Comparison of ENCODE assay signal across 11 cellular contexts in genomic region chr9:93945400-93946337, GRCh38. TPM values are rescaled to one million over a fixed set of nuclear protein-coding genes. Genes with fewer than 3 reads are reported as not detected.
DNase-seq lines count a peak whose midpoint lies in the region; ATAC-seq, FAIRE-seq and TF ChIP-seq lines count a peak whose summit lies in the region.
"Had no signal": no experiment of that assay in that cellular context is flagged by ENCODE, and none has a peak within 500 bp of the region (broad histone marks: within the 10 kb centered on the region; RNA-seq: fewer than 3 reads in every experiment).

No MANE protein-coding gene starts in this region.

- peak overlapping the region; percentile 34 for H2AFZ ChIP-seq in astrocyte (ENCODE audit: low read depth, low read length)

- 1 to 5% methylated on average over 32 to 50 of the region's 50 CpGs for WGBS in transverse colon (ENCODE audit: low coverage in 1 of 2), 2 donors

- TF ChIP-seq CTCF in astrocyte (IDR thresholded peaks at IDR 0.05; ENCODE audit: insufficient read depth, low read depth, low read length) (no peak), transverse colon (IDR thresholded peaks at IDR 0.05) (no peak)

- FAIRE-seq in astrocyte (lab: Jason Lieb, UNC): no peak

- H3K9ac ChIP-seq in astrocyte (ENCODE audit: low read length): no peak overlapping the region

- H3K4me3 ChIP-seq in astrocyte (ENCODE audit: insufficient read depth, low read depth, low read length) (no peak overlapping the region), transverse colon (peak overlapping the region in 3 of 4 donors; percentile 15 to 42 (median 26))

- peak overlapping the region; percentile 41 for H3K4me2 ChIP-seq in astrocyte (ENCODE audit: low read length)

- DNase-seq in activated naive CD4-positive, alpha-beta T cell treated with anti-CD3 and anti-CD28 coated beads, Interleukin-2, amount 50 U/mL, for 72 hours (ENCODE audit: low spot score in 2 of 2): no peak
- DNase-seq in astrocyte (ENCODE audit: low read depth) (no peak), medulla oblongata (ENCODE audit: extremely low spot score) (peak; percentile 60), transverse colon (no peak), NCI-H446 treated with DMSO at 0.1 percent for 48 hours (lab: John Stamatoyannopoulos, UW) (no peak)
- DNase-seq: DMS79 treated with DMSO at 0.1 percent for 48 hours, HCEC 1CT had no signal

- H3K27me3 ChIP-seq in astrocyte (ENCODE audit: insufficient read depth, low read length) (peaks cover 85% of the 10 kb centered on the region), transverse colon (peaks cover 96% of the 10 kb centered on the region)

- H3K9me3 ChIP-seq in astrocyte (ENCODE audit: insufficient read depth, low read depth, low read length) (peaks cover 13% of the 10 kb centered on the region), transverse colon (no peaks in the 10 kb centered on the region)

- no peak overlapping the region for H3K27ac Mint-ChIP-seq in activated naive CD4-positive, alpha-beta T cell treated with anti-CD3 and anti-CD28 coated beads, Interleukin-2, amount 50 U/mL, for 24 hours
- H3K27ac Mint-ChIP-seq in activated naive CD4-positive, alpha-beta T cell treated with anti-CD3 and anti-CD28 coated beads, Interleukin-2, amount 50 U/mL, for 72 hours: no peak overlapping the region
- peak overlapping the region; percentile 69 for H3K27ac Mint-ChIP-seq in astrocyte (ENCODE audit: unreplicated experiment)

- H4K20me1 ChIP-seq in astrocyte (ENCODE audit: insufficient read depth, low read length): no peaks in the 10 kb centered on the region

- no peak for TF ChIP-seq POLR2A in transverse colon (IDR thresholded peaks at IDR 0.05)

- H3K4me3 Mint-ChIP-seq in activated naive CD4-positive, alpha-beta T cell treated with anti-CD3 and anti-CD28 coated beads, Interleukin-2, amount 50 U/mL, for 24 hours: peak overlapping the region; percentile 60
- peak overlapping the region; percentile 78 for H3K4me3 Mint-ChIP-seq in astrocyte (ENCODE audit: unreplicated experiment)
- H3K4me3 Mint-ChIP-seq: neural crest cell had no signal

- no peak for TF ChIP-seq EP300 in transverse colon (IDR thresholded peaks at IDR 0.05; ENCODE audit: low read depth)

- H3K79me2 ChIP-seq in astrocyte (ENCODE audit: insufficient read depth, low read length): no peaks in the 10 kb centered on the region

- no peak overlapping the region for H3K27ac ChIP-seq in astrocyte (ENCODE audit: low read depth, low read length)
- H3K27ac ChIP-seq in transverse colon: no peak overlapping the region

- intact Hi-C loops in transverse colon (cut with DNase I; ENCODE audit: low total_unique reads): no loop called here

- peaks cover 27% of the 10 kb centered on the region for H3K4me1 Mint-ChIP-seq in activated naive CD4-positive, alpha-beta T cell treated with anti-CD3 and anti-CD28 coated beads, Interleukin-2, amount 50 U/mL, for 24 hours
- peaks cover 3% of the 10 kb centered on the region for H3K4me1 Mint-ChIP-seq in astrocyte (ENCODE audit: low read depth, unreplicated experiment)

- H3K9me3 Mint-ChIP-seq in activated naive CD4-positive, alpha-beta T cell treated with anti-CD3 and anti-CD28 coated beads, Interleukin-2, amount 50 U/mL, for 24 hours: no peaks in the 10 kb centered on the region
- H3K9me3 Mint-ChIP-seq in activated naive CD4-positive, alpha-beta T cell treated with anti-CD3 and anti-CD28 coated beads, Interleukin-2, amount 50 U/mL, for 72 hours: peaks cover 0 to 3% of the 10 kb centered on the region in 2 donors
- peaks cover 13% of the 10 kb centered on the region for H3K9me3 Mint-ChIP-seq in astrocyte (ENCODE audit: unreplicated experiment)
- H3K9me3 Mint-ChIP-seq: neural crest cell had no signal

- H3K36me3 Mint-ChIP-seq in activated naive CD4-positive, alpha-beta T cell treated with anti-CD3 and anti-CD28 coated beads, Interleukin-2, amount 50 U/mL, for 24 hours: no peaks in the 10 kb centered on the region
- H3K36me3 Mint-ChIP-seq in activated naive CD4-positive, alpha-beta T cell treated with anti-CD3 and anti-CD28 coated beads, Interleukin-2, amount 50 U/mL, for 72 hours: peaks cover 3 to 8% of the 10 kb centered on the region in 2 donors
- H3K36me3 Mint-ChIP-seq in astrocyte (ENCODE audit: low read depth, unreplicated experiment): peaks cover 2% of the 10 kb centered on the region

- in situ Hi-C loops in transverse colon (cut with MboI; ENCODE audit: low pct_ligation_motif_present in 1 of 4, low pct_unique_long_range_greater_than_20kb in 1 of 4, low sequenced_read_pairs in 3 of 4): no loop called here

- H3K36me3 ChIP-seq in astrocyte (ENCODE audit: insufficient read depth, low read length) (no peaks in the 10 kb centered on the region), transverse colon (no peaks in the 10 kb centered on the region)

- H3K27me3 Mint-ChIP-seq in activated naive CD4-positive, alpha-beta T cell treated with anti-CD3 and anti-CD28 coated beads, Interleukin-2, amount 50 U/mL, for 24 hours: peaks cover 67% of the 10 kb centered on the region
- peaks cover 90% of the 10 kb centered on the region for H3K27me3 Mint-ChIP-seq in astrocyte (ENCODE audit: low read depth, unreplicated experiment)

- H3K4me1 ChIP-seq in astrocyte (ENCODE audit: insufficient read depth, low read length) (no peaks in the 10 kb centered on the region), transverse colon (peaks cover 6 to 12% (median 8%) of the 10 kb centered on the region in 4 donors)

- no peak for ATAC-seq in activated naive CD4-positive, alpha-beta T cell treated with anti-CD3 and anti-CD28 coated beads, Interleukin-2, amount 50 U/mL, for 72 hours
- ATAC-seq in GM18498 (IDR thresholded peaks at IDR 0.05; ENCODE audit: unreplicated experiment) (no peak), HG03045 (IDR thresholded peaks at IDR 0.05; ENCODE audit: unreplicated experiment) (no peak)

RNA-seq across cellular contexts. Expression of gene BARX1, which starts 9.5 kb away (rescaled TPM):
- 1 to 10 TPM in 1 of 2 donors, not detected in 1; 9.1 TPM for total RNA-seq in activated naive CD4-positive, alpha-beta T cell treated with anti-CD3 and anti-CD28 coated beads, Interleukin-2, amount 50 U/mL, for 72 hours
- total RNA-seq in astrocyte (0.62 and 0.73 TPM in 2 replicates), transverse colon (not detected)
